Comparison of ENCODE assay signal across 16 cellular contexts in the genomic region with DNA sequence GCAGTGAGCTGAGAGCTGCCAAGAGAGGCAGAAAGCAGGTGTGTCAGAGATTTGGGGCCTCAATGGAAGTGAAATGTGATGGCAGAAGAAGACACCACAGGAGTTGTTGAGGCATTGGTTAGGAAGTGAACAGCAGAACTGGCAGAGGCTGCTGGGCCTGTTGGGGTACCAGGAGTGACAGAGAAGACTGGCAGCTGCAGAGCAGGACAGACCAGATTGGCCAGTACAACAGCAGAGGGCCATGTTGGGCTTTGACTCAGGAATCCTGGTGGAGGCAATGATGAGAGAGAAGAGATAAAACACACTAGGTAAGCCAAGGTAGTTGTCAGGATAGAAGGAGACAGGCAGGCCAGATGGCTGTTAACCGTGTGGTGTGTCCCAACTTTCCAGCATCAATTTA. TPM values are rescaled to one million over a fixed set of nuclear protein-coding genes. Genes with fewer than 3 reads are reported as not detected.
DNase-seq lines count a peak whose midpoint lies in the region; ATAC-seq, FAIRE-seq and TF ChIP-seq lines count a peak whose summit lies in the region.
"Had no signal": no experiment of that assay in that cellular context is flagged by ENCODE, and none has a peak within 500 bp of the region (broad histone marks: within the 10 kb centered on the region; RNA-seq: fewer than 3 reads in every experiment).

No MANE protein-coding gene starts in this region.

- no peak overlapping the region for H3K4me3 Mint-ChIP-seq in CD8-positive, alpha-beta T cell
- H3K4me3 Mint-ChIP-seq: activated CD4-positive, alpha-beta T cell treated with anti-CD3 and anti-CD28 coated beads, Interleukin-2, amount 10 ng/mL, durations not matched to agents 24 days and 14 days; activated naive CD8-positive, alpha-beta T cell treated with anti-CD3 and anti-CD28 coated beads, Interleukin-2, amount 10 ng/mL, durations not matched to agents 7 days and 5 days had no signal

- H3K36me3 ChIP-seq in CD8-positive, alpha-beta T cell (ENCODE audit: insufficient read depth, low read length): no peaks in the 10 kb centered on the region
- H3K36me3 ChIP-seq in HepG2 (replicated peaks in 1 of 2; ENCODE audit: control insufficient read depth in 1 of 2, insufficient read depth in 2 of 2, low read length in 2 of 2): no peaks in the 10 kb centered on the region

- WGBS in HepG2 (ENCODE audit: low lambda C conversion rate): 0% methylated on average over 1 of the region's 1 CpG

- peaks cover 8% of the 10 kb centered on the region for H3K4me1 ChIP-seq in CD8-positive, alpha-beta T cell (ENCODE audit: insufficient read depth, low read length)
- peaks cover 42% of the 10 kb centered on the region for H3K4me1 ChIP-seq in HepG2 (ENCODE audit: insufficient read depth, low read length)

- no peak overlapping the region for H3K4me2 ChIP-seq in HepG2 (ENCODE audit: low read depth, low read length)

- H3K79me2 ChIP-seq in HepG2 (ENCODE audit: insufficient read depth, low read length): no peaks in the 10 kb centered on the region
- H3K79me2 ChIP-seq: parathyroid adenoma had no signal

- no peaks in the 10 kb centered on the region for H3K27me3 Mint-ChIP-seq in CD8-positive, alpha-beta T cell (ENCODE audit: low read depth)

- H4K20me1 ChIP-seq in HepG2 (ENCODE audit: insufficient read depth, low read length): no peaks in the 10 kb centered on the region

- no peaks in the 10 kb centered on the region for H3K9me3 ChIP-seq in CD8-positive, alpha-beta T cell (ENCODE audit: low read length)
- H3K9me3 ChIP-seq in HepG2 (ENCODE audit: low read length): no peaks in the 10 kb centered on the region

- no peak for ATAC-seq in CD8-positive, alpha-beta T cell
- ATAC-seq in GM18520 (IDR thresholded peaks at IDR 0.05; ENCODE audit: unreplicated experiment) (peak; percentile 56), SK-N-SH treated with all-trans-retinoic acid at 6 μM for 48 hours (peak; percentile 34; the same call in 2 of the 3 replicates), HepG2 (peak; percentile 83), HG03342 (IDR thresholded peaks at IDR 0.05; ENCODE audit: unreplicated experiment) (no peak)

- no peaks in the 10 kb centered on the region for H3K36me3 Mint-ChIP-seq in CD8-positive, alpha-beta T cell
- H3K36me3 Mint-ChIP-seq: activated naive CD8-positive, alpha-beta T cell treated with anti-CD3 and anti-CD28 coated beads, Interleukin-2, amount 10 ng/mL, durations not matched to agents 7 days and 5 days had no signal

- TF ChIP-seq RAD21 in HepG2 (CRISPR knock-in tag; IDR thresholded peaks at IDR 0.05): no peak

- no peak for TF ChIP-seq CTCF in CD8-positive, alpha-beta T cell (IDR thresholded peaks at IDR 0.05)
- peak; percentile 63 for TF ChIP-seq CTCF in HepG2 (CRISPR knock-in tag; IDR thresholded peaks at IDR 0.05)
- no peak for TF ChIP-seq CTCF in foreskin fibroblast (IDR thresholded peaks at IDR 0.05; ENCODE audit: low read depth, low read length)

- POLR2A ChIA-PET in CD8-positive, alpha-beta T cell (lab: Charles Lee): no interaction called here
- POLR2A ChIA-PET in HepG2 (lab: Yijun Ruan, JAX): no interaction called here

- no peak overlapping the region for H3K9ac ChIP-seq in HepG2 (ENCODE audit: insufficient read depth, low read depth, low read length)
- H3K9ac ChIP-seq: parathyroid adenoma had no signal

- H3K27ac Mint-ChIP-seq in CD8-positive, alpha-beta T cell: peak overlapping the region; percentile 2
- H3K27ac Mint-ChIP-seq: activated CD4-positive, alpha-beta T cell treated with anti-CD3 and anti-CD28 coated beads, Interleukin-2, amount 10 ng/mL, durations not matched to agents 24 days and 14 days; activated naive CD8-positive, alpha-beta T cell treated with anti-CD3 and anti-CD28 coated beads, Interleukin-2, amount 10 ng/mL, durations not matched to agents 7 days and 5 days had no signal

- in situ Hi-C loops in HepG2 (cut with HindIII; ENCODE audit: extremely low pct_ligation_motif_present, low pct_unique_long_range_greater_than_20kb): loop anchor here (5.0 to 25.0 kb wide), 2 partner anchors 192 to 597 kb away; no protein-coding TSS in a partner anchor

- no peak overlapping the region for H2AFZ ChIP-seq in HepG2 (ENCODE audit: low read length)
- H2AFZ ChIP-seq: parathyroid adenoma had no signal

- no peak for FAIRE-seq in HepG2 (lab: Jason Lieb, UNC)
- FAIRE-seq: endothelial cell of umbilical vein, RCC 7860 had no signal

- intact Hi-C loops in CD8-positive, alpha-beta T cell (cut with DNase I, micrococcal nuclease): loop anchor here in 1 of 2 experiments (5.0 kb wide), 2 partner anchors 42 to 172 kb away; no protein-coding TSS in a partner anchor
- intact Hi-C loops in HepG2 (cut with micrococcal nuclease; ENCODE audit: unreplicated experiment): no loop called here

- no peak for DNase-seq in CD8-positive, alpha-beta T cell
- no peak for DNase-seq in HepG2 (ENCODE audit: low spot score)
- DNase-seq in NCI-H146 (lab: John Stamatoyannopoulos, UW): no peak
- DNase-seq in foreskin fibroblast: no peak
- DNase-seq in activated naive CD4-positive, alpha-beta T cell treated with anti-CD3 and anti-CD28 coated beads, Interleukin-2, amount 50 U/mL, for 16 hours: no peak
- DNase-seq: activated CD4-positive, alpha-beta T cell treated with anti-CD3 and anti-CD28 coated beads, Interleukin-2, amount 10 ng/mL, durations not matched to agents 24 days and 14 days; activated naive CD8-positive, alpha-beta T cell treated with anti-CD3 and anti-CD28 coated beads, Interleukin-2, amount 10 ng/mL, durations not matched to agents 7 days and 5 days; DMS79; NCI-H1436 treated with DMSO at 0.1 percent for 48 hours had no signal

- no peak overlapping the region for H3K27ac ChIP-seq in CD8-positive, alpha-beta T cell (ENCODE audit: low read depth, low read length)
- H3K27ac ChIP-seq in HepG2 (ENCODE audit: extremely low read length, insufficient read depth, low read length): no peak overlapping the region
- H3K27ac ChIP-seq: HL-60, parathyroid adenoma had no signal

- no peaks in the 10 kb centered on the region for H3K27me3 ChIP-seq in CD8-positive, alpha-beta T cell (ENCODE audit: insufficient read depth, low read length)
- no peaks in the 10 kb centered on the region for H3K27me3 ChIP-seq in HepG2 (ENCODE audit: control insufficient read depth in 1 of 2, insufficient read depth in 2 of 2, low read length in 2 of 2)

- no peak overlapping the region for H3K4me3 ChIP-seq in CD8-positive, alpha-beta T cell (ENCODE audit: low read depth, low read length)
- H3K4me3 ChIP-seq in HepG2 (replicated peaks in 1 of 3; ENCODE audit: insufficient read depth in 1 of 3, low read depth in 2 of 3, low read length in 3 of 3) (no peak overlapping the region), foreskin fibroblast (ENCODE audit: low read depth in 1 of 2, low read length in 2 of 2) (no peak overlapping the region)

- CTCF ChIA-PET in CD8-positive, alpha-beta T cell (lab: Charles Lee): interaction anchor here (1.2 kb wide), 1 partner anchor 192 kb away, joined by 3 read pairs; no protein-coding TSS in a partner anchor
- CTCF ChIA-PET in HepG2 (lab: Yijun Ruan, JAX; ENCODE audit: low intra/inter-chr PET ratio, low total read pairs): no interaction called here

- no TSS peak for BruUV-seq in HepG2 (replicated peaks; lab: Mats Ljungman, UMichigan)

- H3K9me3 Mint-ChIP-seq in CD8-positive, alpha-beta T cell: no peaks in the 10 kb centered on the region
- H3K9me3 Mint-ChIP-seq: activated CD4-positive, alpha-beta T cell treated with anti-CD3 and anti-CD28 coated beads, Interleukin-2, amount 10 ng/mL, durations not matched to agents 24 days and 14 days; activated naive CD8-positive, alpha-beta T cell treated with anti-CD3 and anti-CD28 coated beads, Interleukin-2, amount 10 ng/mL, durations not matched to agents 7 days and 5 days had no signal

- H3K4me1 Mint-ChIP-seq in CD8-positive, alpha-beta T cell (ENCODE audit: low read depth): peaks cover 8% of the 10 kb centered on the region

- TF ChIP-seq EP300 in HepG2 (IDR thresholded peaks at IDR 0.05; ENCODE audit: low read depth in 2 of 2, low read length in 2 of 2): no peak
- no peak for TF ChIP-seq EP300 in HepG2 (CRISPR knock-in tag; IDR thresholded peaks at IDR 0.05; ENCODE audit: borderline replicate concordance)

- no peak for TF ChIP-seq POLR2A in HepG2 (IDR thresholded peaks at IDR 0.05; ENCODE audit: insufficient read depth in 1 of 2, low read depth in 2 of 2, low read length in 2 of 2)

TF ChIP-seq in SK-N-SH treated with all-trans-retinoic acid at 6 μM for 48 hours, 23 proteins besides CTCF, POLR2A, EP300 and RAD21 (continues in another document):
- TF ChIP-seq GLIS3 (CRISPR knock-in tag; IDR thresholded peaks at IDR 0.05): no peak

TF ChIP-seq in HepG2, 621 proteins besides CTCF, POLR2A, EP300 and RAD21:
- peak; percentile 59 for TF ChIP-seq STAG1 (CRISPR knock-in tag; IDR thresholded peaks at IDR 0.05)
- TF ChIP-seq NAIF1 (CRISPR knock-in tag; IDR thresholded peaks at IDR 0.05; ENCODE audit: borderline replicate concordance): 0 out of 2 replicates have a peak, but pooled peaks have one; percentile 47
- 0 out of 2 replicates have a peak, but pooled peaks have one; percentile 24 for TF ChIP-seq SMC3 (IDR thresholded peaks at IDR 0.05; ENCODE audit: low read length)
- no peak for TF ChIP-seq RNF2 (conservative IDR thresholded peaks at IDR 0.05; ENCODE audit: low read depth)

RNA-seq across cellular contexts. Expression of gene HERPUD2, which starts 19.9 kb away (rescaled TPM):
- 100 to 1,000 TPM; 123 to 134 TPM for total RNA-seq in CD8-positive, alpha-beta T cell
- total RNA-seq in HepG2 (2016; rRNA removed; fragmentation: Illumina TruSeq; extraction: Trizol): 10.4 and 10.7 TPM in 2 replicates
- 4.8 and 6.9 TPM in 2 replicates for total RNA-seq in HepG2 (2016; cell fraction: cytosol; rRNA removed; fragmentation: Illumina TruSeq; extraction: Trizol; ENCODE audit: low read depth)
- 8.1 and 9.2 TPM in 2 replicates for total RNA-seq in HepG2 (2016; cell fraction: insoluble cytoplasmic fraction; rRNA removed; fragmentation: Illumina TruSeq; extraction: Trizol)
- 8.7 and 11.4 TPM in 2 replicates for total RNA-seq in HepG2 (2016; cell fraction: membrane; rRNA removed; fragmentation: Illumina TruSeq; extraction: Trizol)
- total RNA-seq in HepG2 (2016; cell fraction: nucleus; rRNA removed; fragmentation: Illumina TruSeq; extraction: Trizol): 7.9 and 9.8 TPM in 2 replicates
- polyA plus RNA-seq in HepG2 (2011; rRNA removed): 38.6 and 41.5 TPM in 2 replicates
- polyA plus RNA-seq in HepG2 (2011; cell fraction: cytosol; rRNA removed): 25.1 and 28.9 TPM in 2 replicates
- polyA plus RNA-seq in HepG2 (2011; cell fraction: nucleus; rRNA removed): 15.1 and 15.2 TPM in 2 replicates
- polyA plus RNA-seq in HepG2 (2012): 14.4 and 14.8 TPM in 2 replicates
- polyA plus RNA-seq in HepG2 (2016; cell fraction: cytosol; fragmentation: Illumina TruSeq; extraction: Trizol; ENCODE audit: low read depth): 1.7 and 2.5 TPM in 2 replicates
- 11.0 and 11.1 TPM in 2 replicates for polyA plus RNA-seq in HepG2 (2016; cell fraction: insoluble cytoplasmic fraction; fragmentation: Illumina TruSeq; extraction: Trizol; ENCODE audit: low read depth)
- 5.4 and 5.8 TPM in 2 replicates for polyA plus RNA-seq in HepG2 (2016; cell fraction: membrane; fragmentation: Illumina TruSeq; extraction: Trizol; ENCODE audit: low read depth)
- polyA plus RNA-seq in HepG2 (2016; cell fraction: nucleus; fragmentation: Illumina TruSeq; extraction: Trizol; ENCODE audit: insufficient read depth, low read depth): 9.9 and 12.3 TPM in 2 replicates
- polyA minus RNA-seq in HepG2 (2011; rRNA and poly(A)+ RNA removed; ENCODE audit: low replicate concordance): 67.6 and 68.6 TPM in 2 replicates
- 21.0 and 26.4 TPM in 2 replicates for polyA minus RNA-seq in HepG2 (2011; cell fraction: cytosol; rRNA and poly(A)+ RNA removed)
- 38.2 and 43.6 TPM in 2 replicates for polyA minus RNA-seq in HepG2 (2011; cell fraction: nucleus; rRNA and poly(A)+ RNA removed)

Comparison
In these comparisons a context has a peak if more than half of its experiments do, and no peak if none do; other contexts are left out.
1. ATAC-seq: peak in GM18520 (single experiment), SK-N-SH treated with all-trans-retinoic acid at 6 μM for 48 hours (single experiment) and HepG2 (single experiment); none in CD8-positive, alpha-beta T cell (single experiment) and HG03342 (single experiment).
2. RNA of gene HERPUD2, which starts 19.9 kb away (total RNA-seq): 123 to 134 TPM in CD8-positive, alpha-beta T cell; 4.8 to 11.4 TPM in HepG2; every median in the first group is over 4 times any median in the second.